Comparison of ENCODE assay signal across 8 cellular contexts in the genomic region with DNA sequence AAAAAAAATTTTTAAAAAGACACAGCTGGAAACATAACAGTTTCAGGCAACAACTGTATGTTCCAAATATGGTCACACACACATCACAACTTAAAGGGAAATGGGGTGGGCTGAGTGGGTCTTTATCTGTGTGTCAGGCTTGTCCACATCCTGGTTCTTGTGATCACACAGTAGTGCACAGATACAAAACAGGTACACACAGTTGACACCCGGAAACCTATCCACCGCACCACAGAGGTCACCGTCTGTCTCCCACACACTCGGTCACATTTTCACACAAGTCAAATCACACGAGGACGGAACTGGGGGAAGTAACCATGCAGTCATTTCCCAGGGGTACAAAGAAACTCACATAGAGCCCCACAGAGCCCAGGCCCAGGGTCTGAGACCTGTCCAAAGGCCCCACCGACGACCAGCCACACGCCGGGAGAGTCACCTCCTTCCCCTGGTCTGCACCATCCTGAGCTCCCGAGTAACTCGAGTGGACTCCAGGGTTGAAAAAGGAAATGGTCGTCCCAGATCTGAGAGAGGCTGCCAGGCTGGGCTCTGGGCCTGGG. TPM values are rescaled to one million over a fixed set of nuclear protein-coding genes. Genes with fewer than 3 reads are reported as not detected.
DNase-seq lines count a peak whose midpoint lies in the region; ATAC-seq and TF ChIP-seq lines count a peak whose summit lies in the region.

No MANE protein-coding gene starts in this region.

- H3K36me3 Mint-ChIP-seq in T-cell, result peaks cover 11% of the 10 kb centered on the region

- intact Hi-C loops in breast epithelium (cut with DNase I; ENCODE audit: low total_unique reads), result no loop called here

- peaks cover 52 to 60% (median 58%) of the 10 kb centered on the region in 3 donors for H3K4me1 Mint-ChIP-seq in T-cell

- peak overlapping the region; percentile 15 to 25 for H3K27ac ChIP-seq in breast epithelium

- H3K4me3 Mint-ChIP-seq in T-cell, result peak overlapping the region; percentile 68 to 89 (median 70)

- H3K9me3 ChIP-seq in breast epithelium, result no peaks in the 10 kb centered on the region
- no peaks in the 10 kb centered on the region for H3K9me3 ChIP-seq in HAP-1

- H3K4me3 ChIP-seq in GM06990 (replicated peaks; ENCODE audit: low read depth, low read length) (peak overlapping the region; percentile 56), breast epithelium (no peak overlapping the region), HAP-1 (no peak overlapping the region)

- ATAC-seq in GM21786 (IDR thresholded peaks at IDR 0.05; ENCODE audit: unreplicated experiment) (peak; percentile 40), T-cell (replicated peaks in 1 of 4) (peak; percentile 73 to 84 (median 76))

- peaks cover 0 to 8% of the 10 kb centered on the region in 2 donors for H3K4me1 ChIP-seq in breast epithelium
- peaks cover 5% of the 10 kb centered on the region for H3K4me1 ChIP-seq in HAP-1

- POLR2A ChIA-PET in T-cell (lab: Charles Lee), result no interaction called here

- TF ChIP-seq POLR2A in breast epithelium (IDR thresholded peaks at IDR 0.05), result no peak

- CTCF ChIA-PET in T-cell (lab: Charles Lee), result interaction anchor here in 1 of 2 donors (0.7 to 1.6 kb wide), 8 partner anchors 9 to 323 kb away, joined by 3 to 10 read pairs (median 4); partner anchors contain the start of gene CDC37

- H3K36me3 ChIP-seq in GM06990 (ENCODE audit: control insufficient read depth, insufficient read depth, low read length), result peaks cover 19% of the 10 kb centered on the region
- H3K36me3 ChIP-seq in breast epithelium, result no peaks in the 10 kb centered on the region
- peaks cover 29% of the 10 kb centered on the region for H3K36me3 ChIP-seq in HAP-1 (replicated peaks)

- H3K27me3 ChIP-seq in GM06990 (replicated peaks; ENCODE audit: control insufficient read depth, insufficient read depth, low read length) (no peaks in the 10 kb centered on the region), breast epithelium (no peaks in the 10 kb centered on the region), HAP-1 (ENCODE audit: low read depth) (no peaks in the 10 kb centered on the region)

- H3K27me3 Mint-ChIP-seq in T-cell, result no peaks in the 10 kb centered on the region

- DNase-seq in GM06990 (ENCODE audit: extremely low read depth, insufficient read length) (peak; percentile 86), T-cell (peak in 33 of 34 experiments; percentile 64 to 92 (median 79)), breast epithelium (ENCODE audit: low spot score in 2 of 2) (no peak), AG08395 (ENCODE audit: low spot score) (no peak), HAP-1 (ENCODE audit: low spot score in 2 of 2) (no peak), NCI-H1048 (lab: John Stamatoyannopoulos, UW) (no peak)
- peak; percentile 70 for DNase-seq in stimulated activated CD8-positive, alpha-beta memory T cell treated with anti-CD3 and anti-CD28 coated beads, Interleukin-12 subunit alpha, Interleukin-12 subunit beta, amount 100 ng/mL, for 4 hours (ENCODE audit: low read depth)

- peak overlapping the region; percentile 94 to 96 for H3K27ac Mint-ChIP-seq in T-cell

- no peak for TF ChIP-seq CTCF in GM06990 (IDR thresholded peaks at IDR 0.05; ENCODE audit: insufficient read depth, low read length, poor library complexity, severe bottlenecking)
- TF ChIP-seq CTCF in breast epithelium (IDR thresholded peaks at IDR 0.05), result no peak

- H3K9me3 Mint-ChIP-seq in T-cell, result no peaks in the 10 kb centered on the region

- in situ Hi-C loops in HAP-1 (cut with MboI; ENCODE audit: low sequenced_read_pairs), result loop anchor here (10.0 kb wide), 1 partner anchor 170 kb away; the partner anchor contains the start of gene OLFM2

RNA-seq across cellular contexts. Expression of gene PPAN, which starts 1.4 kb away (rescaled TPM):
- total RNA-seq in T-cell (100 to 1,000 TPM in 3 of 5 donors, 10 to 100 TPM in 2; 89.3 to 140 (median 123) TPM), breast epithelium (10 to 100 TPM; 17.1 to 44.2 (median 35.3) TPM)

RNA-seq across cellular contexts. Expression of gene ANGPTL6, which starts 2.3 kb away (rescaled TPM):
- total RNA-seq in T-cell (1 to 10 TPM in 3 of 5 donors, under 1 TPM in 2; 0.37 to 1.7 (median 1.1) TPM), breast epithelium (under 1 TPM in 2 of 3 donors, not detected in 1; 0.29 to 0.33 TPM)

RNA-seq across cellular contexts. Expression of gene P2RY11, which starts 6.8 kb away (rescaled TPM):
- 10 to 100 TPM; 58.8 to 75.2 (median 61.7) TPM for total RNA-seq in T-cell
- 1 to 10 TPM; 4.0 to 7.2 (median 4.3) TPM for total RNA-seq in breast epithelium

RNA-seq across cellular contexts. Expression of gene EIF3G, which starts 15.0 kb away (rescaled TPM):
- total RNA-seq in T-cell (100 to 1,000 TPM; 288 to 435 (median 387) TPM), breast epithelium (100 to 1,000 TPM; 293 to 322 (median 308) TPM)

RNA-seq across cellular contexts. Expression of gene SHFL, which starts 18.6 kb away (rescaled TPM):
- total RNA-seq in T-cell, result 100 to 1,000 TPM in 3 of 5 donors, 10 to 100 TPM in 2; 75.5 to 116 (median 109) TPM
- total RNA-seq in breast epithelium, result 10 to 100 TPM; 26.4 to 47.6 (median 34.1) TPM

Comparison
In these comparisons a context has a peak if more than half of its experiments do, and no peak if none do; other contexts are left out.
1. DNase-seq: peak in GM06990 (single experiment), T-cell (33 of 34) and stimulated activated CD8-positive, alpha-beta memory T cell treated with anti-CD3 and anti-CD28 coated beads, Interleukin-12 subunit alpha, Interleukin-12 subunit beta, amount 100 ng/mL, for 4 hours (single experiment); none in breast epithelium (0 of 2), AG08395 (single experiment), HAP-1 (0 of 2) and NCI-H1048 (single experiment).
2. RNA of gene P2RY11, which starts 6.8 kb away (total RNA-seq): 58.8 to 75.2 TPM in T-cell; 4.0 to 7.2 TPM in breast epithelium; every median in the first group is over 4 times any median in the second.